22 cellular contexts compared by ENCODE assay signal in the genomic region with DNA sequence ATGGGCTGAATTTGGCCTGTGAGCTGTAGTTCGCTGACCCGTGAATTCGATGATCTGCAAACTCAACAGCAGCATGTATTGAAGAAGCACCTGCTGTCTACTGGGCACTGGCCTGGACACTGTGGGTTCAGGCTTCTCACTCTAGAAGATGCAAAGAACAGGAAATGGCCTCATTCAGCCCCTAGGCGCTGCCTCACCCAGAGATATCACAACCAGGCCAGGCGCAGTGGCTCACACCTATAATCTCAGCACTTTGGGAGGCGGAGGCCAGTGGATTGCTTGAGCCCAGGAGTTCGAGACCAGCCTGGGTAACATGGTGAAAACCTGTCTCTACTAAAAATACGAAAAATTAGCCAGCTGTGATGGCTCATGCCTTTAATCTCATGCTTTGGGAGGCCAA. TPM values are rescaled to one million over a fixed set of nuclear protein-coding genes. Genes with fewer than 3 reads are reported as not detected.
DNase-seq lines count a peak whose midpoint lies in the region; FAIRE-seq and TF ChIP-seq lines count a peak whose summit lies in the region.
"Had no signal": no experiment of that assay in that cellular context is flagged by ENCODE, and none has a peak within 500 bp of the region (broad histone marks: within the 10 kb centered on the region; RNA-seq: fewer than 3 reads in every experiment).

No MANE protein-coding gene starts in this region.

- peak overlapping the region; percentile 24; the same call in 1 of the 2 replicates for H3K27ac ChIP-seq in RWPE1
- no peak overlapping the region for H3K27ac ChIP-seq in astrocyte (ENCODE audit: low read depth, low read length)
- no peak overlapping the region for H3K27ac ChIP-seq in tibial artery
- H3K27ac ChIP-seq in spleen: no peak overlapping the region
- H3K27ac ChIP-seq: 22Rv1, GM23248 had no signal

- FAIRE-seq in astrocyte (lab: Jason Lieb, UNC): no peak
- FAIRE-seq: A204.1, G401.6, GM12892, GM19239, H1 had no signal

- no peaks in the 10 kb centered on the region for H3K9me3 ChIP-seq in astrocyte (ENCODE audit: insufficient read depth, low read depth, low read length)
- no peaks in the 10 kb centered on the region for H3K9me3 ChIP-seq in tibial artery
- no peaks in the 10 kb centered on the region for H3K9me3 ChIP-seq in spleen

- TF ChIP-seq POLR2A in spleen (IDR thresholded peaks at IDR 0.05): no peak

- H4K20me1 ChIP-seq in astrocyte (ENCODE audit: insufficient read depth, low read length): no peaks in the 10 kb centered on the region

- 85 to 92% (median 89%) methylated on average over 8 of the region's 8 CpGs for WGBS in spleen, 5 donors

- no peak overlapping the region for H2AFZ ChIP-seq in astrocyte (ENCODE audit: low read depth, low read length)
- H2AFZ ChIP-seq: GM23248 had no signal

- peaks cover 2% of the 10 kb centered on the region for H3K4me1 Mint-ChIP-seq in astrocyte (ENCODE audit: low read depth, unreplicated experiment)

- peak overlapping the region; percentile 47 for H3K27ac Mint-ChIP-seq in astrocyte (ENCODE audit: unreplicated experiment)
- H3K27ac Mint-ChIP-seq: CD4-positive, alpha-beta memory T cell had no signal

- CTCF ChIA-PET in RWPE1 (lab: Yijun Ruan, JAX): interaction anchor here (0.7 kb wide), 1 partner anchor 651 kb away, joined by 3 read pairs; no protein-coding TSS in a partner anchor

- H3K4me3 ChIP-seq in astrocyte (ENCODE audit: insufficient read depth, low read depth, low read length) (no peak overlapping the region), tibial artery (no peak overlapping the region), spleen (no peak overlapping the region)
- H3K4me3 ChIP-seq: GM23248 had no signal

- intact Hi-C loops in tibial artery (cut with DNase I; ENCODE audit: low total_unique reads): loop anchor here (5.0 kb wide), 1 partner anchor 91 kb away; no protein-coding TSS in a partner anchor
- intact Hi-C loops in spleen (cut with DNase I; ENCODE audit: low total_unique reads): no loop called here

- H3K36me3 Mint-ChIP-seq in astrocyte (ENCODE audit: low read depth, unreplicated experiment): peaks cover 2% of the 10 kb centered on the region

- H3K27me3 ChIP-seq in astrocyte (ENCODE audit: insufficient read depth, low read length): no peaks in the 10 kb centered on the region
- H3K27me3 ChIP-seq in tibial artery: no peaks in the 10 kb centered on the region
- no peaks in the 10 kb centered on the region for H3K27me3 ChIP-seq in spleen (replicated peaks in 1 of 7)

- H3K27me3 Mint-ChIP-seq in astrocyte (ENCODE audit: low read depth, unreplicated experiment): no peaks in the 10 kb centered on the region
- H3K27me3 Mint-ChIP-seq: CD4-positive, alpha-beta memory T cell had no signal

- POLR2A ChIA-PET in RWPE1 (lab: Yijun Ruan, JAX; ENCODE audit: low non-redundant PET): no interaction called here

- H3K4me2 ChIP-seq in astrocyte (ENCODE audit: low read length): no peak overlapping the region

- no peak for TF ChIP-seq CTCF in RWPE1 (conservative IDR thresholded peaks at IDR 0.05; ENCODE audit: low read depth)
- no peak for TF ChIP-seq CTCF in astrocyte (IDR thresholded peaks at IDR 0.05; ENCODE audit: insufficient read depth, low read depth, low read length)
- no peak for TF ChIP-seq CTCF in tibial artery (IDR thresholded peaks at IDR 0.05)
- TF ChIP-seq CTCF in spleen (IDR thresholded peaks at IDR 0.05 in 8 of 11, conservative IDR thresholded peaks at IDR 0.05 in 3 of 11): no peak

- DNase-seq in ELR (ENCODE audit: low read depth): peak; percentile 25
- DNase-seq in RWPE1 (ENCODE audit: low spot score): no peak
- no peak for DNase-seq in astrocyte (ENCODE audit: low read depth)
- DNase-seq in tibial artery: no peak
- no peak for DNase-seq in AG08395 (ENCODE audit: low spot score)
- no peak for DNase-seq in spleen
- DNase-seq: AML-193; C1 segment of cervical spinal cord; Calu3; CD4-positive, alpha-beta memory T cell; COR-L47; DMS53; DMS79 treated with DMSO at 0.1 percent for 48 hours; GM23248; H7; HCEC 1CT had no signal

- no peaks in the 10 kb centered on the region for H3K4me1 ChIP-seq in astrocyte (ENCODE audit: insufficient read depth, low read length)
- peaks cover 0 to 16% (median 5%) of the 10 kb centered on the region in 4 donors for H3K4me1 ChIP-seq in tibial artery
- peaks cover 3 to 23% (median 17%) of the 10 kb centered on the region in 6 donors for H3K4me1 ChIP-seq in spleen

- H3K9me3 Mint-ChIP-seq in astrocyte (ENCODE audit: unreplicated experiment): no peaks in the 10 kb centered on the region

- no peaks in the 10 kb centered on the region for H3K79me2 ChIP-seq in astrocyte (ENCODE audit: insufficient read depth, low read length)

- H3K36me3 ChIP-seq in astrocyte (ENCODE audit: insufficient read depth, low read length) (no peaks in the 10 kb centered on the region), tibial artery (peaks cover 10 to 63% (median 20%) of the 10 kb centered on the region in 3 donors), spleen (peaks cover 0 to 40% (median 9%) of the 10 kb centered on the region in 6 donors)

- H3K9ac ChIP-seq in astrocyte (ENCODE audit: low read length): no peak overlapping the region
- H3K9ac ChIP-seq: GM23248 had no signal

- H3K4me3 Mint-ChIP-seq in astrocyte (ENCODE audit: unreplicated experiment): no peak overlapping the region

RNA-seq across cellular contexts. Expression of gene MFAP2, which starts 23.6 kb away (rescaled TPM):
- total RNA-seq in astrocyte (121 and 132 TPM in 2 replicates), spleen (1 to 10 TPM in 3 of 7 donors, under 1 TPM in 1, not detected in 3; 0.77 to 2.7 (median 1.5) TPM)
- 1 to 10 TPM in 2 of 3 donors, under 1 TPM in 1; 0.87 to 3.9 (median 1.2) TPM for polyA plus RNA-seq in spleen
- total RNA-seq: CD4-positive, alpha-beta memory T cell had no signal
- polyA plus RNA-seq: CD4-positive, alpha-beta memory T cell had no signal

RNA-seq across cellular contexts. Expression of gene CROCC, which starts 35.0 kb away (rescaled TPM):
- total RNA-seq in astrocyte: 12.1 and 15.9 TPM in 2 replicates
- 10 to 100 TPM; 19.0 to 41.9 (median 31.0) TPM for total RNA-seq in spleen
- polyA plus RNA-seq in spleen: 10 to 100 TPM; 14.5 to 55.4 (median 27.5) TPM

RNA-seq across cellular contexts. Expression of gene ATP13A2, which starts 55.0 kb away (rescaled TPM):
- total RNA-seq in astrocyte (67.8 and 76.5 TPM in 2 replicates), spleen (10 to 100 TPM; 45.4 to 83.9 (median 69.5) TPM)
- 10 to 100 TPM; 13.7 to 27.1 (median 18.9) TPM for polyA plus RNA-seq in spleen

Comparison
In these comparisons a context has a peak if more than half of its experiments do, and no peak if none do; other contexts are left out.
1. RNA of gene MFAP2, which starts 23.6 kb away (total RNA-seq): 121 to 132 TPM in astrocyte; 0.77 to 2.7 TPM in spleen; every median in the first group is over 10 times any median in the second.